Comparison of ENCODE assay signal across 2 cellular contexts in genomic region chr4:8050555-8051206, GRCh38.
A peak's percentile ranks its signal among the peaks of the same experiment; 100 is the strongest.
TF ChIP-seq lines count a peak whose summit lies in the region.

No MANE protein-coding gene starts in this region.

TF ChIP-seq in IMR-90, 13 proteins besides CTCF, POLR2A, EP300 and RAD21 (continued from another document):
- TF ChIP-seq ELK1 (IDR thresholded peaks at IDR 0.05; ENCODE audit: borderline replicate concordance, low read depth, low read length) (no peak), MXI1 (IDR thresholded peaks at IDR 0.05; ENCODE audit: borderline replicate concordance, low read depth, low read length) (no peak), SMC3 (IDR thresholded peaks at IDR 0.05; ENCODE audit: low read depth, low read length) (no peak), CEBPB (IDR thresholded peaks at IDR 0.05; ENCODE audit: low read depth, low read length) (no peak), MAFK (IDR thresholded peaks at IDR 0.05; ENCODE audit: low read depth, low read length) (no peak), NFE2L2 (IDR thresholded peaks at IDR 0.05; ENCODE audit: low read depth, low read length) (no peak), BHLHE40 (IDR thresholded peaks at IDR 0.05; ENCODE audit: low read depth, low read length) (no peak), RCOR1 (IDR thresholded peaks at IDR 0.05; ENCODE audit: insufficient replicate concordance, low read length) (no peak), FOS (IDR thresholded peaks at IDR 0.05; ENCODE audit: low read depth, low read length) (no peak)

TF ChIP-seq in WTC11, 78 proteins besides CTCF, POLR2A, EP300 and RAD21 (continued from another document):
- TF ChIP-seq ZNF532 (CRISPR knock-in tag; IDR thresholded peaks at IDR 0.05; ENCODE audit: borderline replicate concordance) (no peak), ZNF423 (CRISPR knock-in tag; IDR thresholded peaks at IDR 0.05) (0 out of 2 replicates have a peak, but pooled peaks have one; percentile 29)
